ENCODE assay signal across 15 cellular contexts in genomic region chr12:92543872-92544271, GRCh38.
DNase-seq lines count a peak whose midpoint lies in the region; ATAC-seq and TF ChIP-seq lines count a peak whose summit lies in the region.
"Had no signal": no experiment of that assay in that cellular context is flagged by ENCODE, and none has a peak within 500 bp of the region (broad histone marks: within the 10 kb centered on the region; RNA-seq: fewer than 3 reads in every experiment).

No MANE protein-coding gene starts in this region.

- H3K4me1 Mint-ChIP-seq in natural killer cell treated with Interleukin-12 subunit alpha and Interleukin-12 subunit beta and Interleukin-15 and Interleukin-18, amount 100 ng/mL, for 72 hours (ENCODE audit: low read depth in 2 of 2), result peaks cover 51 to 66% of the 10 kb centered on the region in 2 donors
- H3K4me1 Mint-ChIP-seq in CD4-positive, alpha-beta T cell (ENCODE audit: low read depth), result peaks cover 32% of the 10 kb centered on the region

- POLR2A ChIA-PET in CD4-positive, alpha-beta T cell (lab: Charles Lee), result no interaction called here

- H3K27me3 ChIP-seq in BLaER1 treated with 17β-estradiol and CSF1 and Interleukin-3, amounts not matched to agents 10 nM and 100 nM, result no peaks in the 10 kb centered on the region
- H3K27me3 ChIP-seq in CD4-positive, alpha-beta T cell (ENCODE audit: control insufficient read depth, insufficient read depth, low read length), result no peaks in the 10 kb centered on the region
- H3K27me3 ChIP-seq: vagina had no signal

- peaks cover 4% of the 10 kb centered on the region for H3K9me3 Mint-ChIP-seq in natural killer cell treated with Interleukin-12 subunit alpha and Interleukin-12 subunit beta and Interleukin-15 and Interleukin-18, amount 100 ng/mL, for 72 hours
- no peaks in the 10 kb centered on the region for H3K9me3 Mint-ChIP-seq in CD4-positive, alpha-beta T cell

- H3K27ac Mint-ChIP-seq in natural killer cell treated with Interleukin-12 subunit alpha and Interleukin-12 subunit beta and Interleukin-15 and Interleukin-18, amount 100 ng/mL, for 72 hours, result peak overlapping the region; percentile 65 to 99
- H3K27ac Mint-ChIP-seq in CD4-positive, alpha-beta T cell, result no peak overlapping the region

- H3K4me3 ChIP-seq in BLaER1 treated with 17β-estradiol and CSF1 and Interleukin-3, amounts not matched to agents 10 nM and 100 nM, result no peak overlapping the region; a peak in 1 of 20 replicates
- H3K4me3 ChIP-seq: coronary artery, vagina had no signal

- peak overlapping the region in 10 of 11 experiments; percentile 55 to 100 (median 97); a peak in 19 of 22 replicates for H3K27ac ChIP-seq in BLaER1 treated with 17β-estradiol and CSF1 and Interleukin-3, amounts not matched to agents 10 nM and 100 nM
- no peak overlapping the region for H3K27ac ChIP-seq in CD4-positive, alpha-beta T cell (ENCODE audit: low read depth, low read length)
- H3K27ac ChIP-seq: coronary artery, vagina had no signal

- TF ChIP-seq POLR2A in GM19099 (IDR thresholded peaks at IDR 0.05; ENCODE audit: extremely low read depth, insufficient read length, low read depth), result peak; percentile 13

- peaks cover 8% of the 10 kb centered on the region for H3K36me3 Mint-ChIP-seq in natural killer cell treated with Interleukin-12 subunit alpha and Interleukin-12 subunit beta and Interleukin-15 and Interleukin-18, amount 100 ng/mL, for 72 hours
- H3K36me3 Mint-ChIP-seq in CD4-positive, alpha-beta T cell (ENCODE audit: low read depth), result no peaks in the 10 kb centered on the region

- no peak for ATAC-seq in natural killer cell treated with Interleukin-12 subunit alpha and Interleukin-12 subunit beta and Interleukin-15 and Interleukin-18, amount 100 ng/mL, for 72 hours
- no peak for ATAC-seq in CD4-positive, alpha-beta T cell (ENCODE audit: poor library complexity)
- ATAC-seq in HG03378 (IDR thresholded peaks at IDR 0.05; ENCODE audit: unreplicated experiment) (no peak), GM18511 (IDR thresholded peaks at IDR 0.05; ENCODE audit: unreplicated experiment) (no peak)
- ATAC-seq: activated CD4-positive, CD25-positive, alpha-beta regulatory T cell treated with anti-CD3 and anti-CD28 coated beads, Interleukin-2, amount 50 U/mL, for 24 hours; activated T-cell treated with anti-CD3 and anti-CD28 coated beads, Interleukin-2, amount 50 U/mL, for 4 hours had no signal

- H3K36me3 ChIP-seq in BLaER1 treated with 17β-estradiol and CSF1 and Interleukin-3, amounts not matched to agents 10 nM and 100 nM, result no peaks in the 10 kb centered on the region
- H3K36me3 ChIP-seq: vagina had no signal

- intact Hi-C loops in CD4-positive, alpha-beta T cell (cut with DNase I, micrococcal nuclease), result no loop called here

- CTCF ChIA-PET in CD4-positive, alpha-beta T cell (lab: Charles Lee), result no interaction called here

- H3K9me3 ChIP-seq in BLaER1 treated with 17β-estradiol and CSF1 and Interleukin-3, amounts not matched to agents 10 nM and 100 nM (replicated peaks in 1 of 11), result peaks cover 0 to 12% (median 0%) of the 10 kb centered on the region in 11 experiments; a peak in 3 of 22 replicates
- no peaks in the 10 kb centered on the region for H3K9me3 ChIP-seq in CD4-positive, alpha-beta T cell (ENCODE audit: control insufficient read depth, low read length)
- H3K9me3 ChIP-seq: vagina had no signal

- peak overlapping the region in 8 of 11 experiments; percentile 21 to 67 (median 47); a peak in 10 of 22 replicates for H3K9ac ChIP-seq in BLaER1 treated with 17β-estradiol and CSF1 and Interleukin-3, amounts not matched to agents 10 nM and 100 nM

- no peak for TF ChIP-seq CTCF in CD4-positive, alpha-beta T cell (IDR thresholded peaks at IDR 0.05)

- peak overlapping the region; percentile 39 for H3K4me3 Mint-ChIP-seq in natural killer cell treated with Interleukin-12 subunit alpha and Interleukin-12 subunit beta and Interleukin-15 and Interleukin-18, amount 100 ng/mL, for 72 hours
- H3K4me3 Mint-ChIP-seq in CD4-positive, alpha-beta T cell, result no peak overlapping the region
- H3K4me3 Mint-ChIP-seq: activated T-cell treated with anti-CD3 and anti-CD28 coated beads, Interleukin-2, amount 50 U/mL, for 4 hours had no signal

- H3K27me3 Mint-ChIP-seq in natural killer cell treated with Interleukin-12 subunit alpha and Interleukin-12 subunit beta and Interleukin-15 and Interleukin-18, amount 100 ng/mL, for 72 hours, result no peaks in the 10 kb centered on the region
- no peaks in the 10 kb centered on the region for H3K27me3 Mint-ChIP-seq in CD4-positive, alpha-beta T cell

- H3K4me2 ChIP-seq in BLaER1 treated with 17β-estradiol and CSF1 and Interleukin-3, amounts not matched to agents 10 nM and 100 nM, result peak overlapping the region; percentile 66 to 86 (median 78)

- peak; percentile 65 for DNase-seq in dermis blood vessel endothelial cell
- no peak for DNase-seq in natural killer cell treated with Interleukin-12 subunit alpha and Interleukin-12 subunit beta and Interleukin-15 and Interleukin-18, amount 100 ng/mL, for 72 hours (ENCODE audit: low spot score)
- DNase-seq in CD4-positive, alpha-beta T cell, result no peak
- DNase-seq in NCI-H128 (lab: John Stamatoyannopoulos, UW; ENCODE audit: unreplicated experiment), result no peak
- DNase-seq: activated T-cell treated with anti-CD3 and anti-CD28 coated beads, Interleukin-2, amount 50 U/mL, for 4 hours; amygdala; C1 segment of cervical spinal cord; NCI-H2171 had no signal

- H3K4me1 ChIP-seq in BLaER1 treated with 17β-estradiol and CSF1 and Interleukin-3, amounts not matched to agents 10 nM and 100 nM, result peaks cover 57 to 61% (median 58%) of the 10 kb centered on the region in 10 experiments

- H4K20me1 ChIP-seq in BLaER1 treated with 17β-estradiol and CSF1 and Interleukin-3, amounts not matched to agents 10 nM and 100 nM, result no peaks in the 10 kb centered on the region
